8 cellular contexts compared by ENCODE assay signal in the genomic region with DNA sequence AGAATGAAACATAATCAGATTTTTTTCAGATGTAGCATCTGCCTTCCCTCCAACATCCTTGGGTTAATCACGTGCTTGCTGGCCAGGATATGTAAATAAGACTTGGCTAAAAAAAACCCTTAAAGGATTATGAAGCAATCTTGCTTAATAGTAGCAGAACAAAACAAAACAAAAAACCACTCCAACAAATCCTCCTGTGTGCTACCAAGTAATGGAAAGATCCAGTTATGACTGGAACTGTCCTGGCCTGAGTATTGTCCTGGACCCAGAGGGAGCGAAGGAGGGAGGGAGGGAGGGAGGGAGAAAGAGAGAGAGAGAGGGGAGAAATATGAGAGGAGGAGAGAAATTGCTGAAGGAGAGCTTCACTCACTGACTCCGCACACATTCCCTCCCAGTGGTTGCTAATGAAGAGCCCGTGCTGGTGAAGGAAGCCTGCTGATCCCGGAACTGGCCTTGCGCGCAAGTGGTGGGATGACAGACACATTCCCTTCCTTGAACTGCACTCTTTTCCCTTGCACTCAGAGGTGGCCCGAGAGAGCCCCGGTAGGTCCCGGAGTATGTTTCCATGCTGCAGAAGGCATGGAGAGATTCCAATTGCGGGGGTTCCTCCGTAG. TPM values are rescaled to one million over a fixed set of nuclear protein-coding genes. Genes with fewer than 3 reads are reported as not detected.
DNase-seq lines count a peak whose midpoint lies in the region; ATAC-seq, FAIRE-seq and TF ChIP-seq lines count a peak whose summit lies in the region.

No MANE protein-coding gene starts in this region.

- peaks cover 23% of the 10 kb centered on the region for H3K27me3 Mint-ChIP-seq in activated B cell treated with CpG ODN at 0.5 μM for 24 hours
- H3K27me3 Mint-ChIP-seq in activated CD4-positive, alpha-beta memory T cell treated with anti-CD3 and anti-CD28 coated beads for 36 hours = peaks cover 35% of the 10 kb centered on the region

- DNase-seq in GM03348 (ENCODE audit: low spot score) = peak; percentile 60
- DNase-seq in activated B cell treated with CpG ODN at 0.5 μM for 24 hours = no peak
- DNase-seq in left ventricle myocardium inferior = peak; percentile 24
- peak; percentile 92 for DNase-seq in renal cortical epithelial cell (ENCODE audit: low read depth)
- no peak for DNase-seq in Karpas-422
- no peak for DNase-seq in activated CD4-positive, alpha-beta memory T cell treated with anti-CD3 and anti-CD28 coated beads for 36 hours
- no peak for DNase-seq in HTR-8/SVneo (ENCODE audit: insufficient read length, low spot score)

- no peak overlapping the region for H3K4me2 ChIP-seq in Karpas-422 (ENCODE audit: low read depth, low read length, poor library complexity, severe bottlenecking)

- H3K9me3 ChIP-seq in left ventricle myocardium inferior (replicated peaks) = no peaks in the 10 kb centered on the region
- no peaks in the 10 kb centered on the region for H3K9me3 ChIP-seq in Karpas-422 (ENCODE audit: low read length)

- no peak for TF ChIP-seq CTCF in activated B cell treated with CpG ODN at 0.5 μM for 24 hours (IDR thresholded peaks at IDR 0.05)
- no peak for TF ChIP-seq CTCF in left ventricle myocardium inferior (IDR thresholded peaks at IDR 0.05; ENCODE audit: borderline replicate concordance)

- intact Hi-C loops in activated B cell treated with CpG ODN at 0.5 μM for 24 hours (cut with micrococcal nuclease) = no loop called here
- intact Hi-C loops in left ventricle myocardium inferior (cut with micrococcal nuclease) = no loop called here
- intact Hi-C loops in activated CD4-positive, alpha-beta memory T cell treated with anti-CD3 and anti-CD28 coated beads for 36 hours (cut with micrococcal nuclease) = no loop called here

- H4K20me1 ChIP-seq in Karpas-422 (ENCODE audit: insufficient read depth, low read depth, low read length) = no peaks in the 10 kb centered on the region

- H3K36me3 ChIP-seq in left ventricle myocardium inferior = no peaks in the 10 kb centered on the region
- H3K36me3 ChIP-seq in Karpas-422 (ENCODE audit: insufficient read depth, low read length) = no peaks in the 10 kb centered on the region

- no peak for FAIRE-seq in HTR-8/SVneo (lab: Jason Lieb, UNC)

- POLR2A ChIA-PET in activated B cell treated with CpG ODN at 0.5 μM for 24 hours (lab: Charles Lee) = no interaction called here
- POLR2A ChIA-PET in activated CD4-positive, alpha-beta memory T cell treated with anti-CD3 and anti-CD28 coated beads for 36 hours (lab: Charles Lee) = no interaction called here

- no peak overlapping the region for H2AFZ ChIP-seq in Karpas-422 (ENCODE audit: low read length)

- no peak overlapping the region for H3K9ac ChIP-seq in Karpas-422 (ENCODE audit: low read length)

- H3K4me3 ChIP-seq in left ventricle myocardium inferior = peak overlapping the region; percentile 63
- no peak overlapping the region for H3K4me3 ChIP-seq in Karpas-422 (ENCODE audit: low read length)

- H3K4me3 Mint-ChIP-seq in activated B cell treated with CpG ODN at 0.5 μM for 24 hours = peak overlapping the region; percentile 46
- H3K4me3 Mint-ChIP-seq in activated CD4-positive, alpha-beta memory T cell treated with anti-CD3 and anti-CD28 coated beads for 36 hours = no peak overlapping the region

- H3K4me1 ChIP-seq in left ventricle myocardium inferior (peaks cover 25% of the 10 kb centered on the region), Karpas-422 (ENCODE audit: low read length) (no peaks in the 10 kb centered on the region)

- H3K36me3 Mint-ChIP-seq in activated B cell treated with CpG ODN at 0.5 μM for 24 hours (ENCODE audit: low read depth) = no peaks in the 10 kb centered on the region
- H3K36me3 Mint-ChIP-seq in activated CD4-positive, alpha-beta memory T cell treated with anti-CD3 and anti-CD28 coated beads for 36 hours = no peaks in the 10 kb centered on the region

- no peak for ATAC-seq in activated B cell treated with CpG ODN at 0.5 μM for 24 hours (ENCODE audit: low read depth)
- ATAC-seq in HG03457 (IDR thresholded peaks at IDR 0.05; ENCODE audit: unreplicated experiment) = no peak

- CTCF ChIA-PET in activated B cell treated with CpG ODN at 0.5 μM for 24 hours (lab: Charles Lee) = no interaction called here
- CTCF ChIA-PET in activated CD4-positive, alpha-beta memory T cell treated with anti-CD3 and anti-CD28 coated beads for 36 hours (lab: Charles Lee) = no interaction called here

- H3K9me3 Mint-ChIP-seq in activated B cell treated with CpG ODN at 0.5 μM for 24 hours = no peaks in the 10 kb centered on the region
- H3K9me3 Mint-ChIP-seq in activated CD4-positive, alpha-beta memory T cell treated with anti-CD3 and anti-CD28 coated beads for 36 hours = no peaks in the 10 kb centered on the region

- H3K27me3 ChIP-seq in left ventricle myocardium inferior (ENCODE audit: low read depth) (no peaks in the 10 kb centered on the region), Karpas-422 (ENCODE audit: low read length) (no peaks in the 10 kb centered on the region)

- H3K79me2 ChIP-seq in Karpas-422 (ENCODE audit: low read length) = no peaks in the 10 kb centered on the region

- peak overlapping the region; percentile 81 for H3K27ac ChIP-seq in left ventricle myocardium inferior (replicated peaks)
- H3K27ac ChIP-seq in Karpas-422 (ENCODE audit: low read length) = no peak overlapping the region

- H3K4me1 Mint-ChIP-seq in activated B cell treated with CpG ODN at 0.5 μM for 24 hours = peaks cover 14% of the 10 kb centered on the region
- H3K4me1 Mint-ChIP-seq in activated CD4-positive, alpha-beta memory T cell treated with anti-CD3 and anti-CD28 coated beads for 36 hours (ENCODE audit: low read depth) = peaks cover 4% of the 10 kb centered on the region

- no peak overlapping the region for H3K27ac Mint-ChIP-seq in activated B cell treated with CpG ODN at 0.5 μM for 24 hours
- no peak overlapping the region for H3K27ac Mint-ChIP-seq in activated CD4-positive, alpha-beta memory T cell treated with anti-CD3 and anti-CD28 coated beads for 36 hours

- H3K9me2 ChIP-seq in Karpas-422 (replicated peaks; ENCODE audit: insufficient read depth, low read length) = no peaks in the 10 kb centered on the region

RNA-seq across cellular contexts. Expression of a gene that starts 57.2 kb away (rescaled TPM):
- total RNA-seq in activated B cell treated with CpG ODN at 0.5 μM for 24 hours = not detected in 2 replicates
- total RNA-seq in left ventricle myocardium inferior = not detected
- 18.3 and 32.1 TPM in 2 replicates for total RNA-seq in renal cortical epithelial cell
- total RNA-seq in Karpas-422 (2014; rRNA removed; shearing (Covaris generic); ENCODE audit: low replicate concordance) = not detected in 2 replicates
- total RNA-seq in activated CD4-positive, alpha-beta memory T cell treated with anti-CD3 and anti-CD28 coated beads for 36 hours = not detected

Comparison
In these comparisons a context has a peak if more than half of its experiments do, and no peak if none do; other contexts are left out.
1. DNase-seq: peak in GM03348 (single experiment), left ventricle myocardium inferior (single experiment) and renal cortical epithelial cell (single experiment); none in activated B cell treated with CpG ODN at 0.5 μM for 24 hours (single experiment), Karpas-422 (single experiment), activated CD4-positive, alpha-beta memory T cell treated with anti-CD3 and anti-CD28 coated beads for 36 hours (single experiment) and HTR-8/SVneo (single experiment).
2. RNA of a gene that starts 57.2 kb away (total RNA-seq): 18.3 to 32.1 TPM in renal cortical epithelial cell; not detected in activated B cell treated with CpG ODN at 0.5 μM for 24 hours, not detected in left ventricle myocardium inferior (single experiment), not detected in Karpas-422 and not detected in activated CD4-positive, alpha-beta memory T cell treated with anti-CD3 and anti-CD28 coated beads for 36 hours; every median in the first group is over 10 times any median in the second.